Comparison of ENCODE assay signal across 29 cellular contexts in genomic region chr4:172843273-172843672, GRCh38.
"Had no signal": no experiment of that assay in that cellular context is flagged by ENCODE, and none has a peak within 500 bp of the region (broad histone marks: within the 10 kb centered on the region; RNA-seq: fewer than 3 reads in every experiment).

No MANE protein-coding gene starts in this region.

- H3K36me3 ChIP-seq: adrenal gland, ascending aorta, brain microvascular endothelial cell, gastrocnemius medialis, right atrium auricular region, thyroid gland, upper lobe of right lung had no signal

- H3K27me3 Mint-ChIP-seq: dendritic cell treated with granulocyte-macrophage colony-stimulating factor and Interleukin-4, amounts not matched to agents 40 ng/mL and 50 ng/mL, for 4 days; stimulated activated memory B cell treated with anti-CD40 and anti-IgM and Interleukin-4, amounts not matched to agents 10 μg/mL and 1 μg/mL and 100 μg/mL, for 72 hours; stimulated activated naive CD8-positive, alpha-beta T cell treated with anti-CD3 and anti-CD28 coated beads, Interleukin-15, amount 100 ng/mL, for 72 hours had no signal

- H3K4me3 ChIP-seq: adrenal gland, ascending aorta, gastrocnemius medialis, hepatocyte, right atrium auricular region, smooth muscle cell, thyroid gland, upper lobe of right lung had no signal

- H3K27ac Mint-ChIP-seq: activated CD4-positive, alpha-beta T cell treated with anti-CD3 and anti-CD28 coated beads for 36 hours; activated naive CD4-positive, alpha-beta T cell treated with anti-CD3 and anti-CD28 coated beads for 36 hours; activated naive CD8-positive, alpha-beta T cell treated with anti-CD3 and anti-CD28 coated beads for 36 hours; dendritic cell treated with granulocyte-macrophage colony-stimulating factor and Interleukin-4, amounts not matched to agents 40 ng/mL and 50 ng/mL, for 4 days; naive thymus-derived CD8-positive, alpha-beta T cell; stimulated activated memory B cell treated with anti-CD40 and anti-IgM and Interleukin-4, amounts not matched to agents 10 μg/mL and 1 μg/mL and 100 μg/mL, for 72 hours; stimulated activated naive CD8-positive, alpha-beta T cell treated with anti-CD3 and anti-CD28 coated beads, Interleukin-15, amount 100 ng/mL, for 72 hours had no signal

- H3K9me3 Mint-ChIP-seq: activated naive CD4-positive, alpha-beta T cell treated with anti-CD3 and anti-CD28 coated beads for 36 hours; activated naive CD8-positive, alpha-beta T cell treated with anti-CD3 and anti-CD28 coated beads for 36 hours; dendritic cell treated with granulocyte-macrophage colony-stimulating factor and Interleukin-4, amounts not matched to agents 40 ng/mL and 50 ng/mL, for 4 days; naive thymus-derived CD8-positive, alpha-beta T cell; stimulated activated memory B cell treated with anti-CD40 and anti-IgM and Interleukin-4, amounts not matched to agents 10 μg/mL and 1 μg/mL and 100 μg/mL, for 72 hours; stimulated activated naive CD8-positive, alpha-beta T cell treated with anti-CD3 and anti-CD28 coated beads, Interleukin-15, amount 100 ng/mL, for 72 hours had no signal

- DNase-seq: activated CD4-positive, alpha-beta T cell treated with anti-CD3 and anti-CD28 coated beads for 36 hours; activated CD4-positive, alpha-beta T cell treated with anti-CD3 and anti-CD28 coated beads, Interleukin-2, amount 50 U/mL, for 4 hours; activated CD4-positive, CD25-positive, alpha-beta regulatory T cell; activated effector memory CD4-positive, alpha-beta T cell treated with Interleukin-2 at 50 U/mL for 16 hours; activated naive CD4-positive, alpha-beta T cell treated with anti-CD3 and anti-CD28 coated beads for 36 hours; activated naive CD8-positive, alpha-beta T cell treated with anti-CD3 and anti-CD28 coated beads for 36 hours; activated T-cell treated with anti-CD3 and anti-CD28 coated beads for 4 hours; adrenal gland; brain microvascular endothelial cell; effector CD8-positive, alpha-beta T cell; gastrocnemius medialis; islet precursor cell; mammary epithelial cell; naive thymus-derived CD8-positive, alpha-beta T cell; nucleus accumbens; stimulated activated CD4-positive, alpha-beta T cell treated with anti-CD3 and anti-CD28 coated beads, Interleukin-1b, Interleukin-23, amount 100 ng/mL, for 48 hours; stimulated activated CD4-positive, alpha-beta T cell treated with anti-CD3 and anti-CD28 coated beads, Interleukin-4, amount 100 ng/mL, for 4 hours; stimulated activated CD8-positive, alpha-beta memory T cell treated with anti-CD3 and anti-CD28 coated beads, Interleukin-4, amount 100 ng/mL, for 48 hours; stimulated activated naive CD8-positive, alpha-beta T cell treated with anti-CD3 and anti-CD28 coated beads, Interleukin-15, amount 100 ng/mL, for 72 hours; substantia nigra; thyroid gland; upper lobe of right lung had no signal

- H3K4me1 Mint-ChIP-seq: activated CD4-positive, alpha-beta T cell treated with anti-CD3 and anti-CD28 coated beads for 36 hours; activated naive CD8-positive, alpha-beta T cell treated with anti-CD3 and anti-CD28 coated beads for 36 hours; naive thymus-derived CD8-positive, alpha-beta T cell; stimulated activated memory B cell treated with anti-CD40 and anti-IgM and Interleukin-4, amounts not matched to agents 10 μg/mL and 1 μg/mL and 100 μg/mL, for 72 hours; stimulated activated naive CD8-positive, alpha-beta T cell treated with anti-CD3 and anti-CD28 coated beads, Interleukin-15, amount 100 ng/mL, for 72 hours had no signal

- H3K9me3 ChIP-seq: adrenal gland, ascending aorta, gastrocnemius medialis, right atrium auricular region, thyroid gland, upper lobe of right lung had no signal

- H3K36me3 Mint-ChIP-seq: activated naive CD8-positive, alpha-beta T cell treated with anti-CD3 and anti-CD28 coated beads for 36 hours; naive thymus-derived CD8-positive, alpha-beta T cell; stimulated activated memory B cell treated with anti-CD40 and anti-IgM and Interleukin-4, amounts not matched to agents 10 μg/mL and 1 μg/mL and 100 μg/mL, for 72 hours had no signal

- H3K4me3 Mint-ChIP-seq: activated CD4-positive, alpha-beta T cell treated with anti-CD3 and anti-CD28 coated beads for 36 hours; activated naive CD4-positive, alpha-beta T cell treated with anti-CD3 and anti-CD28 coated beads for 36 hours; activated naive CD8-positive, alpha-beta T cell treated with anti-CD3 and anti-CD28 coated beads for 36 hours; dendritic cell treated with granulocyte-macrophage colony-stimulating factor and Interleukin-4, amounts not matched to agents 40 ng/mL and 50 ng/mL, for 4 days; naive thymus-derived CD8-positive, alpha-beta T cell; stimulated activated memory B cell treated with anti-CD40 and anti-IgM and Interleukin-4, amounts not matched to agents 10 μg/mL and 1 μg/mL and 100 μg/mL, for 72 hours; stimulated activated naive CD8-positive, alpha-beta T cell treated with anti-CD3 and anti-CD28 coated beads, Interleukin-15, amount 100 ng/mL, for 72 hours had no signal

- H3K4me1 ChIP-seq: adrenal gland, gastrocnemius medialis, parathyroid adenoma, right atrium auricular region, thyroid gland, upper lobe of right lung had no signal

- H3K27me3 ChIP-seq: adrenal gland, ascending aorta, brain microvascular endothelial cell, gastrocnemius medialis, hepatocyte, right atrium auricular region, thyroid gland, upper lobe of right lung had no signal

- H3K27ac ChIP-seq: adrenal gland, ascending aorta, brain microvascular endothelial cell, gastrocnemius medialis, hepatocyte, parathyroid adenoma, right atrium auricular region, thyroid gland, upper lobe of right lung had no signal
